Comparison of ENCODE assay signal across 22 cellular contexts in the genomic region with DNA sequence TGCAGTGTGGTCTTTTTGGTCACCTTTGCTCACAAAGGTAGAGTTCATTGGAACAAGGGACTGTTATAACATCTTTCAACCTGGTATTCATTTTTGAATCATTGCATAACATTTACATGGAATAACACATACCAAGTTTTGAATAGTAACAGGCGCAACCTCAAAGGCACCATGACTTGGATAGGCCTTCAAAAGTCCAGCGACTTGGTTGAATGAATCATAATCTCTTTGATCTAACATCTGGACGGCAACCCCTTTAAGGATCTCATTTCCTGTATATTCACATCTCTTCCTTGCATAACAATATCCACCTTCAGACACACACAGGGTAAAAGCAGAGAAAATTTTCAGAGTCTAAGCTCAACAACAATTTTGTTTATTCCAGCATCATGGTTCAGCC. TPM values are rescaled to one million over a fixed set of nuclear protein-coding genes. Genes with fewer than 3 reads are reported as not detected.
A peak's percentile ranks its signal among the peaks of the same experiment; 100 is the strongest.
DNase-seq lines count a peak whose midpoint lies in the region; FAIRE-seq and TF ChIP-seq lines count a peak whose summit lies in the region.
"Had no signal": no experiment of that assay in that cellular context is flagged by ENCODE, and none has a peak within 500 bp of the region (broad histone marks: within the 10 kb centered on the region; RNA-seq: fewer than 3 reads in every experiment).

No MANE protein-coding gene starts in this region.

- 52% methylated on average over 3 of the region's 3 CpGs for WGBS in smooth muscle cell (ENCODE audit: low lambda C conversion rate)

- H3K36me3 ChIP-seq in A673 (ENCODE audit: insufficient read depth, low read length, poor library complexity, severe bottlenecking) (no peaks in the 10 kb centered on the region), smooth muscle cell (ENCODE audit: low read depth) (no peaks in the 10 kb centered on the region), WERI-Rb-1 (no peaks in the 10 kb centered on the region)
- H3K36me3 ChIP-seq in BLaER1 treated with 17β-estradiol and CSF1 and Interleukin-3, amounts not matched to agents 10 nM and 100 nM, result no peaks in the 10 kb centered on the region
- H3K36me3 ChIP-seq: SJCRH30 had no signal

- H3K27ac ChIP-seq in A673 (ENCODE audit: low read depth, low read length, poor library complexity, severe bottlenecking), result no peak overlapping the region
- peak overlapping the region in 1 of 11 experiments; percentile 10; a peak in 1 of 22 replicates for H3K27ac ChIP-seq in BLaER1 treated with 17β-estradiol and CSF1 and Interleukin-3, amounts not matched to agents 10 nM and 100 nM
- H3K27ac ChIP-seq in smooth muscle cell (ENCODE audit: low read depth), result no peak overlapping the region
- no peak overlapping the region for H3K27ac ChIP-seq in WERI-Rb-1
- H3K27ac ChIP-seq in caudate nucleus (ENCODE audit: low read depth, low read length), result no peak overlapping the region
- H3K27ac ChIP-seq: SJCRH30 had no signal

- no peak for TF ChIP-seq CTCF in A673 (conservative IDR thresholded peaks at IDR 0.05; ENCODE audit: low read depth, low read length)
- TF ChIP-seq CTCF in smooth muscle cell (IDR thresholded peaks at IDR 0.05; ENCODE audit: borderline replicate concordance, insufficient read depth, poor library complexity, severe bottlenecking), result no peak
- TF ChIP-seq CTCF in WERI-Rb-1 (IDR thresholded peaks at IDR 0.05; ENCODE audit: low read depth, low read length), result no peak

- intact Hi-C loops in A673 (cut with micrococcal nuclease; ENCODE audit: unreplicated experiment), result no loop called here

- BruUV-seq in A673 (replicated peaks; lab: Mats Ljungman, UMichigan), result no TSS peak

- FAIRE-seq in endometrium (lab: Jason Lieb, UNC), result peak; percentile 99
- FAIRE-seq: A204.1, GM19239 had no signal

- CTCF ChIA-PET in A673 (lab: Charles Lee), result no interaction called here

- POLR2A ChIA-PET in A673 (lab: Charles Lee; ENCODE audit: low non-redundant PET), result no interaction called here

- peak overlapping the region; percentile 29 to 55 (median 46) for H3K4me2 ChIP-seq in BLaER1 treated with 17β-estradiol and CSF1 and Interleukin-3, amounts not matched to agents 10 nM and 100 nM
- no peak overlapping the region for H3K4me2 ChIP-seq in smooth muscle cell

- H4K20me1 ChIP-seq in BLaER1 treated with 17β-estradiol and CSF1 and Interleukin-3, amounts not matched to agents 10 nM and 100 nM, result no peaks in the 10 kb centered on the region
- H4K20me1 ChIP-seq in smooth muscle cell (ENCODE audit: low read depth), result no peaks in the 10 kb centered on the region

- H3K4me1 ChIP-seq in A673 (ENCODE audit: insufficient read depth, low read length, poor library complexity, severe bottlenecking) (no peaks in the 10 kb centered on the region), smooth muscle cell (ENCODE audit: low read depth) (no peaks in the 10 kb centered on the region)
- H3K4me1 ChIP-seq in BLaER1 treated with 17β-estradiol and CSF1 and Interleukin-3, amounts not matched to agents 10 nM and 100 nM, result peaks cover 10 to 19% (median 13%) of the 10 kb centered on the region in 10 experiments; a peak in 19 of 20 replicates
- H3K4me1 ChIP-seq: SJCRH30 had no signal

- H3K9ac ChIP-seq in BLaER1 treated with 17β-estradiol and CSF1 and Interleukin-3, amounts not matched to agents 10 nM and 100 nM, result no peak overlapping the region
- H3K9ac ChIP-seq in smooth muscle cell (ENCODE audit: low read depth), result no peak overlapping the region

- no peaks in the 10 kb centered on the region for H3K9me3 ChIP-seq in A673 (ENCODE audit: low read depth, low read length, poor library complexity, severe bottlenecking)
- H3K9me3 ChIP-seq in BLaER1 treated with 17β-estradiol and CSF1 and Interleukin-3, amounts not matched to agents 10 nM and 100 nM (replicated peaks in 1 of 11), result no peaks in the 10 kb centered on the region
- H3K9me3 ChIP-seq in smooth muscle cell (replicated peaks; ENCODE audit: low read depth), result no peaks in the 10 kb centered on the region
- peaks cover 4% of the 10 kb centered on the region for H3K9me3 ChIP-seq in WERI-Rb-1 (ENCODE audit: severe bottlenecking)
- H3K9me3 ChIP-seq: SJCRH30 had no signal

- peak; percentile 21 for DNase-seq in A673 (ENCODE audit: low spot score)
- DNase-seq in NAMALWA (ENCODE audit: low spot score), result peak; percentile 15
- no peak for DNase-seq in smooth muscle cell (lab: John Stamatoyannopoulos, UW; ENCODE audit: unreplicated experiment)
- DNase-seq in WERI-Rb-1, result no peak
- no peak for DNase-seq in caudate nucleus (lab: John Stamatoyannopoulos, UW)
- DNase-seq in SKM-1 treated with dmso at 0.1 percent for 144 hours (lab: John Stamatoyannopoulos, UW; ENCODE audit: unreplicated experiment), result no peak
- DNase-seq: CD8-positive, alpha-beta T cell; DMS153; GDM1; Karpas-422; NCI-H1105 treated with DMSO at 0.1 percent for 48 hours; NCI-H2029 treated with DMSO at 0.1 percent for 48 hours; NCI-H226; NCI-H510A treated with DMSO at 0.1 percent for 48 hours; NCI-H748 treated with DMSO at 0.1 percent for 48 hours; NK-92 treated with Interleukin-12 subunit alpha and Interleukin-12 subunit beta, amount 100 ng/mL, for 24 hours; SJCRH30 had no signal

- H2AFZ ChIP-seq in smooth muscle cell (ENCODE audit: low read depth), result no peak overlapping the region

- no peaks in the 10 kb centered on the region for H3F3A ChIP-seq in smooth muscle cell (ENCODE audit: low read depth)

- no peaks in the 10 kb centered on the region for H3K79me2 ChIP-seq in smooth muscle cell (ENCODE audit: low read depth)

- H3K4me3 ChIP-seq in A673 (ENCODE audit: low read depth, low read length, poor library complexity, severe bottlenecking) (no peak overlapping the region), smooth muscle cell (no peak overlapping the region), WERI-Rb-1 (ENCODE audit: low read depth, low read length) (no peak overlapping the region)
- no peak overlapping the region for H3K4me3 ChIP-seq in BLaER1 treated with 17β-estradiol and CSF1 and Interleukin-3, amounts not matched to agents 10 nM and 100 nM
- H3K4me3 ChIP-seq: SJCRH30 had no signal

- no peaks in the 10 kb centered on the region for H3K27me3 ChIP-seq in A673 (replicated peaks; ENCODE audit: insufficient read depth, low read depth, low read length, poor library complexity)
- H3K27me3 ChIP-seq in BLaER1 treated with 17β-estradiol and CSF1 and Interleukin-3, amounts not matched to agents 10 nM and 100 nM, result no peaks in the 10 kb centered on the region
- H3K27me3 ChIP-seq in smooth muscle cell (ENCODE audit: low read depth), result no peaks in the 10 kb centered on the region
- H3K27me3 ChIP-seq in WERI-Rb-1 (ENCODE audit: insufficient read depth, low read depth, severe bottlenecking), result no peaks in the 10 kb centered on the region
- H3K27me3 ChIP-seq: SJCRH30 had no signal

RNA-seq across cellular contexts. Expression of a gene that starts 41.6 kb away (rescaled TPM):
- total RNA-seq in A673 (2021), result not detected in 2 replicates
- total RNA-seq in smooth muscle cell, result not detected in 2 replicates
- polyA plus RNA-seq in smooth muscle cell, result 0.22 TPM in 1 of 2 replicates, not detected in the other
- polyA plus RNA-seq: BJ had no signal

Comparison
In these comparisons a context has a peak if more than half of its experiments do, and no peak if none do; other contexts are left out.
1. DNase-seq: peak in A673 (single experiment) and NAMALWA (single experiment); none in smooth muscle cell (single experiment), WERI-Rb-1 (single experiment), caudate nucleus (0 of 61) and SKM-1 treated with dmso at 0.1 percent for 144 hours (single experiment).